ENCODE assay signal across 21 cellular contexts in genomic region chr20:36487069-36487468, GRCh38. TPM values are rescaled to one million over a fixed set of nuclear protein-coding genes. Genes with fewer than 3 reads are reported as not detected.
A peak's percentile ranks its signal among the peaks of the same experiment; 100 is the strongest.
DNase-seq lines count a peak whose midpoint lies in the region; ATAC-seq and TF ChIP-seq lines count a peak whose summit lies in the region.
"Had no signal": no experiment of that assay in that cellular context is flagged by ENCODE, and none has a peak within 500 bp of the region (broad histone marks: within the 10 kb centered on the region; RNA-seq: fewer than 3 reads in every experiment).

No MANE protein-coding gene starts in this region.

- no peaks in the 10 kb centered on the region for H3K9me3 Mint-ChIP-seq in activated T-cell treated with anti-CD3 and anti-CD28 coated beads, Interleukin-2, amount 50 U/mL, for 24 hours
- H3K9me3 Mint-ChIP-seq in activated T-cell treated with anti-CD3 and anti-CD28 coated beads, Interleukin-2, amount 50 U/mL, for 72 hours: no peaks in the 10 kb centered on the region
- H3K9me3 Mint-ChIP-seq in WTC11 (no peaks in the 10 kb centered on the region), endodermal cell (no peaks in the 10 kb centered on the region)
- H3K9me3 Mint-ChIP-seq: activated naive CD8-positive, alpha-beta T cell treated with anti-CD3 and anti-CD28 coated beads, Interleukin-2, amount 10 ng/mL, durations not matched to agents 7 days and 5 days; activated T-helper 1 cell treated with anti-CD3 and anti-CD28 coated beads, Interleukin-12 subunit alpha, Interleukin-12 subunit beta, Interleukin-2, Interleukin-4 antibody, amounts not matched to agents 30 ng/mL and 10 ng/mL and 1 ng/mL, durations not matched to agents 14 hours and 24 hours and 36 hours; nephron progenitor cell had no signal

- peaks cover 23% of the 10 kb centered on the region for H3K4me1 Mint-ChIP-seq in activated T-cell treated with anti-CD3 and anti-CD28 coated beads, Interleukin-2, amount 50 U/mL, for 24 hours (ENCODE audit: low read depth)
- peaks cover 22% of the 10 kb centered on the region for H3K4me1 Mint-ChIP-seq in activated T-cell treated with anti-CD3 and anti-CD28 coated beads, Interleukin-2, amount 50 U/mL, for 72 hours (ENCODE audit: low read depth)
- H3K4me1 Mint-ChIP-seq in WTC11 (peaks cover 9% of the 10 kb centered on the region), endodermal cell (peaks cover 26% of the 10 kb centered on the region)

- no peak for DNase-seq in activated T-cell treated with anti-CD3 and anti-CD28 coated beads, Interleukin-2, amount 50 U/mL, for 24 hours
- no peak for DNase-seq in activated T-cell treated with anti-CD3 and anti-CD28 coated beads, Interleukin-2, amount 50 U/mL, for 72 hours
- DNase-seq in WTC11 (ENCODE audit: low spot score) (no peak), endodermal cell (no peak), NCI-H1417 treated with DMSO at 0.1 percent for 48 hours (lab: John Stamatoyannopoulos, UW) (no peak)
- DNase-seq: activated CD4-positive, alpha-beta T cell treated with anti-CD3 and anti-CD28 coated beads, Interleukin-2, amount 50 U/mL, for 1 hour; activated CD8-positive, alpha-beta memory T cell treated with anti-CD3 and anti-CD28 coated beads, Interleukin-2, amount 10 ng/mL, durations not matched to agents 7 days and 5 days; activated naive CD8-positive, alpha-beta T cell treated with anti-CD3 and anti-CD28 coated beads, Interleukin-2, amount 10 ng/mL, durations not matched to agents 7 days and 5 days; colonic mucosa; DMS79; GF-D8; islet precursor cell; NCI-H1092; NCI-H1930; NCI-H69; nephron progenitor cell had no signal

- no peak overlapping the region for H3K4me3 ChIP-seq in endodermal cell (ENCODE audit: low read length)
- H3K4me3 ChIP-seq in skeletal muscle tissue (ENCODE audit: low read length in 3 of 3): peak overlapping the region in 1 of 3 donors; percentile 0
- H3K4me3 ChIP-seq: colonic mucosa, SK-N-MC had no signal

- no peak overlapping the region for H3K27ac ChIP-seq in endodermal cell (ENCODE audit: low read depth, low read length)
- peak overlapping the region; percentile 51 for H3K27ac ChIP-seq in skeletal muscle tissue (ENCODE audit: low read depth, low read length)
- H3K27ac ChIP-seq: colonic mucosa, SK-N-MC had no signal

- TF ChIP-seq CTCF in WTC11 (IDR thresholded peaks at IDR 0.05) (no peak), endodermal cell (conservative IDR thresholded peaks at IDR 0.05) (no peak)

- CTCF ChIA-PET in WTC11 (lab: Charles Lee): interaction anchor here (1.0 to 1.5 kb wide), 2 partner anchors 48 to 284 kb away, joined by 4 to 5 read pairs; no protein-coding TSS in a partner anchor

- H3K27me3 ChIP-seq in endodermal cell (ENCODE audit: control insufficient read depth, insufficient read depth, low read length, poor library complexity, severe bottlenecking) (no peaks in the 10 kb centered on the region), skeletal muscle tissue (ENCODE audit: control insufficient read depth in 3 of 3, insufficient read depth in 3 of 3, low read length in 3 of 3) (no peaks in the 10 kb centered on the region)
- H3K27me3 ChIP-seq: colonic mucosa had no signal

- H3K4me3 Mint-ChIP-seq in activated T-cell treated with anti-CD3 and anti-CD28 coated beads, Interleukin-2, amount 50 U/mL, for 24 hours: no peak overlapping the region
- no peak overlapping the region for H3K4me3 Mint-ChIP-seq in activated T-cell treated with anti-CD3 and anti-CD28 coated beads, Interleukin-2, amount 50 U/mL, for 72 hours
- H3K4me3 Mint-ChIP-seq in WTC11 (no peak overlapping the region), endodermal cell (no peak overlapping the region)
- H3K4me3 Mint-ChIP-seq: activated CD8-positive, alpha-beta memory T cell treated with anti-CD3 and anti-CD28 coated beads, Interleukin-2, amount 10 ng/mL, durations not matched to agents 7 days and 5 days; activated naive CD8-positive, alpha-beta T cell treated with anti-CD3 and anti-CD28 coated beads, Interleukin-2, amount 10 ng/mL, durations not matched to agents 7 days and 5 days; activated T-helper 1 cell treated with anti-CD3 and anti-CD28 coated beads, Interleukin-12 subunit alpha, Interleukin-12 subunit beta, Interleukin-2, Interleukin-4 antibody, amounts not matched to agents 30 ng/mL and 10 ng/mL and 1 ng/mL, durations not matched to agents 14 hours and 24 hours and 36 hours; nephron progenitor cell had no signal

- ATAC-seq in activated T-cell treated with anti-CD3 and anti-CD28 coated beads, Interleukin-2, amount 50 U/mL, for 72 hours (replicated peaks in 1 of 2): no peak
- ATAC-seq in WTC11 (no peak), HG03025 (IDR thresholded peaks at IDR 0.05; ENCODE audit: low FRiP score, unreplicated experiment) (no peak), GM19324 (IDR thresholded peaks at IDR 0.05; ENCODE audit: low FRiP score, unreplicated experiment) (no peak)
- ATAC-seq: activated CD8-positive, alpha-beta memory T cell treated with anti-CD3 and anti-CD28 coated beads, Interleukin-2, amount 10 ng/mL, durations not matched to agents 7 days and 5 days had no signal

- 97 to 100% methylated on average over 1 of the region's 1 CpG for WGBS in endodermal cell (ENCODE audit: insufficient coverage in 1 of 2, insufficient read length in 1 of 2), 2 experiments

- no peaks in the 10 kb centered on the region for H3K27me3 Mint-ChIP-seq in activated T-cell treated with anti-CD3 and anti-CD28 coated beads, Interleukin-2, amount 50 U/mL, for 24 hours
- H3K27me3 Mint-ChIP-seq in activated T-cell treated with anti-CD3 and anti-CD28 coated beads, Interleukin-2, amount 50 U/mL, for 72 hours (ENCODE audit: low read depth): no peaks in the 10 kb centered on the region
- H3K27me3 Mint-ChIP-seq in WTC11 (ENCODE audit: low read depth): no peaks in the 10 kb centered on the region; the same call in 1 of the 2 replicates
- no peaks in the 10 kb centered on the region for H3K27me3 Mint-ChIP-seq in endodermal cell (ENCODE audit: insufficient read depth)
- H3K27me3 Mint-ChIP-seq: activated CD8-positive, alpha-beta memory T cell treated with anti-CD3 and anti-CD28 coated beads, Interleukin-2, amount 10 ng/mL, durations not matched to agents 7 days and 5 days; activated naive CD8-positive, alpha-beta T cell treated with anti-CD3 and anti-CD28 coated beads, Interleukin-2, amount 10 ng/mL, durations not matched to agents 7 days and 5 days had no signal

- H3K4me1 ChIP-seq in endodermal cell (ENCODE audit: control insufficient read depth, insufficient read depth, low read length) (peaks cover 9% of the 10 kb centered on the region), skeletal muscle tissue (ENCODE audit: control insufficient read depth in 3 of 3, insufficient read depth in 3 of 3, low read length in 3 of 3) (peaks cover 81 to 90% (median 87%) of the 10 kb centered on the region in 3 donors)

- H3K27ac Mint-ChIP-seq in activated T-cell treated with anti-CD3 and anti-CD28 coated beads, Interleukin-2, amount 50 U/mL, for 24 hours: peak overlapping the region; percentile 65
- H3K27ac Mint-ChIP-seq in activated T-cell treated with anti-CD3 and anti-CD28 coated beads, Interleukin-2, amount 50 U/mL, for 72 hours: no peak overlapping the region
- H3K27ac Mint-ChIP-seq in WTC11 (peak overlapping the region; percentile 44; the same call in 1 of the 2 replicates), endodermal cell (peak overlapping the region; percentile 26)
- H3K27ac Mint-ChIP-seq: activated CD8-positive, alpha-beta memory T cell treated with anti-CD3 and anti-CD28 coated beads, Interleukin-2, amount 10 ng/mL, durations not matched to agents 7 days and 5 days; activated naive CD8-positive, alpha-beta T cell treated with anti-CD3 and anti-CD28 coated beads, Interleukin-2, amount 10 ng/mL, durations not matched to agents 7 days and 5 days; activated T-helper 1 cell treated with anti-CD3 and anti-CD28 coated beads, Interleukin-12 subunit alpha, Interleukin-12 subunit beta, Interleukin-2, Interleukin-4 antibody, amounts not matched to agents 30 ng/mL and 10 ng/mL and 1 ng/mL, durations not matched to agents 14 hours and 24 hours and 36 hours; nephron progenitor cell had no signal

- H3K36me3 ChIP-seq in endodermal cell (ENCODE audit: control insufficient read depth, insufficient read depth, low read length): peaks cover 11% of the 10 kb centered on the region
- H3K36me3 ChIP-seq in skeletal muscle tissue (ENCODE audit: control insufficient read depth in 3 of 3, insufficient read depth in 3 of 3, low read length in 3 of 3): peaks cover 0 to 4% (median 0%) of the 10 kb centered on the region in 3 donors
- H3K36me3 ChIP-seq: colonic mucosa had no signal

- H3K36me3 Mint-ChIP-seq in activated T-cell treated with anti-CD3 and anti-CD28 coated beads, Interleukin-2, amount 50 U/mL, for 24 hours (ENCODE audit: low read depth): no peaks in the 10 kb centered on the region
- no peaks in the 10 kb centered on the region for H3K36me3 Mint-ChIP-seq in activated T-cell treated with anti-CD3 and anti-CD28 coated beads, Interleukin-2, amount 50 U/mL, for 72 hours (ENCODE audit: insufficient read depth in 2 of 2)
- H3K36me3 Mint-ChIP-seq in WTC11 (no peaks in the 10 kb centered on the region), endodermal cell (ENCODE audit: low read depth) (peaks cover 2% of the 10 kb centered on the region)
- H3K36me3 Mint-ChIP-seq: activated CD8-positive, alpha-beta memory T cell treated with anti-CD3 and anti-CD28 coated beads, Interleukin-2, amount 10 ng/mL, durations not matched to agents 7 days and 5 days; activated naive CD8-positive, alpha-beta T cell treated with anti-CD3 and anti-CD28 coated beads, Interleukin-2, amount 10 ng/mL, durations not matched to agents 7 days and 5 days had no signal

- H3K9me3 ChIP-seq in endodermal cell (ENCODE audit: control insufficient read depth, low read length) (no peaks in the 10 kb centered on the region), skeletal muscle tissue (ENCODE audit: control insufficient read depth in 3 of 3, low read length in 3 of 3) (no peaks in the 10 kb centered on the region)
- H3K9me3 ChIP-seq: colonic mucosa had no signal

- H3K9ac ChIP-seq in endodermal cell (ENCODE audit: extremely low read depth, low read length, poor library complexity, severe bottlenecking): no peak overlapping the region
- peak overlapping the region in 2 of 3 donors; percentile 4 to 47 for H3K9ac ChIP-seq in skeletal muscle tissue (ENCODE audit: low read depth in 1 of 3, low read length in 3 of 3)

- POLR2A ChIA-PET in WTC11 (lab: Charles Lee): no interaction called here

TF ChIP-seq in WTC11, 78 proteins besides CTCF, POLR2A, EP300 and RAD21 (continues in another document):
- TF ChIP-seq E2F5 (CRISPR knock-in tag; IDR thresholded peaks at IDR 0.05): no peak

RNA-seq across cellular contexts. Expression of gene MYL9, which starts 54.2 kb away (rescaled TPM):
- total RNA-seq in activated T-cell treated with anti-CD3 and anti-CD28 coated beads, Interleukin-2, amount 50 U/mL, for 72 hours: 1 to 10 TPM in 1 of 2 donors, under 1 TPM in 1; 0.62 to 2.0 TPM
- 52.5 to 57.7 TPM (median 54.7 TPM) in 3 replicates for total RNA-seq in WTC11 (2021)
- 100 to 1,000 TPM; 264 to 284 TPM for total RNA-seq in endodermal cell
- 186 TPM for polyA plus RNA-seq in endodermal cell (2013, experiment 1 of 2)
- polyA plus RNA-seq in endodermal cell (2013, experiment 2 of 2): 220 TPM
- 5.7 TPM for total RNA-seq in skeletal muscle tissue
